Comparison of ENCODE assay signal across 28 cellular contexts in genomic region chr10:3393958-3394357, GRCh38.
"Had no signal": no experiment of that assay in that cellular context is flagged by ENCODE, and none has a peak within 500 bp of the region (broad histone marks: within the 10 kb centered on the region; RNA-seq: fewer than 3 reads in every experiment).

No MANE protein-coding gene starts in this region.

- DNase-seq: activated CD4-positive, alpha-beta T cell treated with anti-CD3 and anti-CD28 coated beads for 36 hours; activated CD4-positive, alpha-beta T cell treated with anti-CD3 and anti-CD28 coated beads, Interleukin-2, amount 50 U/mL, for 4 hours; activated CD8-positive, alpha-beta memory T cell treated with anti-CD3 and anti-CD28 coated beads for 24 hours; activated CD8-positive, alpha-beta memory T cell treated with anti-CD3 and anti-CD28 coated beads, Interleukin-2, amount 50 U/mL, for 4 hours; activated naive CD4-positive, alpha-beta T cell treated with Interleukin-2 at 50 U/mL for 16 hours; activated naive CD8-positive, alpha-beta T cell treated with anti-CD3 and anti-CD28 coated beads, Interleukin-2, amount 10 ng/mL, durations not matched to agents 7 days and 5 days; activated T-cell treated with anti-CD3 and anti-CD28 coated beads, Interleukin-2, amount 50 U/mL, for 24 hours; anterior cingulate cortex; central memory CD4-positive, alpha-beta T cell; effector memory CD8-positive, alpha-beta T cell; left ventricle myocardium superior; mammary epithelial cell; ovary; psoas muscle; right cardiac atrium; stimulated activated CD4-positive, alpha-beta T cell treated with anti-CD3 and anti-CD28 coated beads, Interleukin-1b, Interleukin-23, amount 100 ng/mL, for 48 hours; stomach; T-helper 9 cell had no signal

- H3K4me1 Mint-ChIP-seq: activated naive CD8-positive, alpha-beta T cell treated with anti-CD3 and anti-CD28 coated beads, Interleukin-2, amount 10 ng/mL, durations not matched to agents 7 days and 5 days had no signal

- H3K9me3 Mint-ChIP-seq: effector memory CD8-positive, alpha-beta T cell had no signal

- H3K36me3 ChIP-seq: neutrophil, ovary, stomach, suprapubic skin, tibial nerve, vagina had no signal

- H3K4me3 ChIP-seq: ovary, psoas muscle, skin epidermis, stomach, suprapubic skin, tibial nerve, vagina had no signal

- H3K27me3 ChIP-seq: neutrophil, ovary, stomach, suprapubic skin, tibial nerve, vagina had no signal

- H3K27ac Mint-ChIP-seq: activated CD4-positive, alpha-beta T cell treated with anti-CD3 and anti-CD28 coated beads for 36 hours; activated naive CD8-positive, alpha-beta T cell treated with anti-CD3 and anti-CD28 coated beads, Interleukin-2, amount 10 ng/mL, durations not matched to agents 7 days and 5 days; activated T-cell treated with anti-CD3 and anti-CD28 coated beads, Interleukin-2, amount 50 U/mL, for 24 hours; activated T-helper 2 cell treated with anti-CD3 and anti-CD28 coated beads, Interferon-gamma antibody, Interleukin-2, Interleukin-4, amounts not matched to agents 10 μg/mL and 5 μg/mL and 100 μg/mL, durations not matched to agents 14 hours and 24 hours and 36 hours; effector memory CD8-positive, alpha-beta T cell; nephron; stimulated activated effector memory CD8-positive, alpha-beta T cell treated with anti-CD3 and anti-CD28 coated beads, Interleukin-12 subunit alpha, Interleukin-12 subunit beta, amount 100 ng/mL, for 72 hours; WTC11 had no signal

- H3K27ac ChIP-seq: neutrophil, ovary, psoas muscle, stomach, suprapubic skin, tibial nerve, vagina had no signal

- H3K4me3 Mint-ChIP-seq: activated CD4-positive, alpha-beta T cell treated with anti-CD3 and anti-CD28 coated beads for 36 hours; activated naive CD8-positive, alpha-beta T cell treated with anti-CD3 and anti-CD28 coated beads, Interleukin-2, amount 10 ng/mL, durations not matched to agents 7 days and 5 days; activated T-cell treated with anti-CD3 and anti-CD28 coated beads, Interleukin-2, amount 50 U/mL, for 24 hours; effector memory CD8-positive, alpha-beta T cell; nephron; stimulated activated effector memory CD8-positive, alpha-beta T cell treated with anti-CD3 and anti-CD28 coated beads, Interleukin-12 subunit alpha, Interleukin-12 subunit beta, amount 100 ng/mL, for 72 hours; WTC11 had no signal

- H3K9me3 ChIP-seq: neutrophil, ovary, psoas muscle, stomach, suprapubic skin, vagina had no signal

- ATAC-seq: activated CD4-positive, alpha-beta T cell treated with anti-CD3 and anti-CD28 coated beads for 36 hours; effector memory CD8-positive, alpha-beta T cell; esophagus mucosa; left ventricle myocardium superior; psoas muscle; right cardiac atrium; stimulated activated effector memory CD8-positive, alpha-beta T cell treated with anti-CD3 and anti-CD28 coated beads, Interleukin-12 subunit alpha, Interleukin-12 subunit beta, amount 100 ng/mL, for 72 hours; WTC11 had no signal

- H3K4me1 ChIP-seq: psoas muscle, suprapubic skin, vagina had no signal
